In genomic region chr12:58139894-58140293, GRCh38 we compare ENCODE assay signal across 24 cellular contexts.
"Had no signal": no experiment of that assay in that cellular context is flagged by ENCODE, and none has a peak within 500 bp of the region (broad histone marks: within the 10 kb centered on the region; RNA-seq: fewer than 3 reads in every experiment).

No MANE protein-coding gene starts in this region.

- H3K36me3 ChIP-seq: adrenal gland, ascending aorta, esophagus squamous epithelium, gastrocnemius medialis, neutrophil, ovary, prostate gland, right atrium auricular region, thoracic aorta, upper lobe of left lung had no signal

- DNase-seq: activated B cell treated with CpG ODN at 0.5 μM for 24 hours; activated CD4-positive, alpha-beta T cell treated with anti-CD3 and anti-CD28 coated beads for 36 hours; activated CD4-positive, alpha-beta T cell treated with anti-CD3 and anti-CD28 coated beads, Interleukin-2, amount 50 U/mL, for 4 hours; activated CD8-positive, alpha-beta memory T cell treated with anti-CD3 and anti-CD28 coated beads for 24 hours; activated CD8-positive, alpha-beta memory T cell treated with anti-CD3 and anti-CD28 coated beads, Interleukin-2, amount 50 U/mL, for 4 hours; activated naive CD4-positive, alpha-beta T cell; activated T-cell treated with anti-CD3 and anti-CD28 coated beads, Interleukin-2, amount 50 U/mL, for 4 hours; adrenal gland; effector memory CD4-positive, alpha-beta T cell; esophagus squamous epithelium; gastrocnemius medialis; hippocampal formation; ovary; stimulated activated CD4-positive, alpha-beta T cell treated with anti-CD3 and anti-CD28 coated beads, Interleukin-4, amount 100 ng/mL, for 24 hours; stimulated activated naive CD4-positive, alpha-beta T cell treated with Interleukin-2 at 50 U/mL for 16 hours; T1000; upper lobe of left lung had no signal

- H3K4me3 ChIP-seq: adrenal gland, ascending aorta, esophagus squamous epithelium, gastrocnemius medialis, ovary, prostate gland, right atrium auricular region, thoracic aorta, upper lobe of left lung had no signal

- H3K9me3 ChIP-seq: adrenal gland, gastrocnemius medialis, neutrophil, ovary, prostate gland, thoracic aorta had no signal

- H3K4me1 ChIP-seq: adrenal gland, ascending aorta, gastrocnemius medialis, prostate gland, right atrium auricular region, upper lobe of left lung had no signal

- H3K27ac ChIP-seq: adrenal gland, ascending aorta, esophagus squamous epithelium, gastrocnemius medialis, neutrophil, ovary, prostate gland, right atrium auricular region, thoracic aorta, upper lobe of left lung had no signal

- FAIRE-seq: colon had no signal

- H3K27me3 ChIP-seq: adrenal gland, ascending aorta, esophagus squamous epithelium, gastrocnemius medialis, neutrophil, ovary, right atrium auricular region, upper lobe of left lung had no signal

- ATAC-seq: activated CD4-positive, alpha-beta T cell treated with anti-CD3 and anti-CD28 coated beads for 36 hours; activated T-cell treated with anti-CD3 and anti-CD28 coated beads, Interleukin-2, amount 50 U/mL, for 4 hours; gastrocnemius medialis; natural killer cell treated with Interleukin-12 subunit alpha and Interleukin-12 subunit beta and Interleukin-15 and Interleukin-18, amount 100 ng/mL, for 72 hours had no signal
